In the genomic region with DNA sequence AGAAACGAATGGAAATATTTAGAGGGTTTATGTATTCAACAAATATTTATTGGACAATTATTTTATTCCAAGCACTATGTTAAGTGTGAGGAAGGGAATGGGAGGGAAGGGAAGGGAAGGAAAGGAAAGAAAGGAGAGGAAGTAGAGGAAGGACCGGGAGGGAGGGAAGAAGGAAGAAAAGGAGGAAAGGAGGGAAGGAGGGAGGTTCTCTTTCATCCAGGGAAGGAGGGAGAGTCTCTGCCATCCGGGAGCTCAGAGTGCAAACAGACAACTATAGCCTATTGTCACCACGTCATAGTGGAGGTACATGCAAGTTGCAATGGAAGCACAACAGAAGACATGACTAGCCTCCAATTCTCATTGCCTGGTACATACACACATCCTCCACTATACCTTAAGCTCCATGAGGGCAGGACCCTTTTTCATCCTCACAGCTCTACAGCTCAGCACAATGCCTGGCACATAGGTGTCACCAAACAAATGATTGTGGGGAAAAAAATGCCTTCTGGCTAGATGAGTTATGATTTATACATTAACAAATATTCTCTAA, we compare ENCODE assay signal across 17 cellular contexts. TPM values are rescaled to one million over a fixed set of nuclear protein-coding genes. Genes with fewer than 3 reads are reported as not detected.
DNase-seq lines count a peak whose midpoint lies in the region; ATAC-seq lines count a peak whose summit lies in the region.
"Had no signal": no experiment of that assay in that cellular context is flagged by ENCODE, and none has a peak within 500 bp of the region (broad histone marks: within the 10 kb centered on the region; RNA-seq: fewer than 3 reads in every experiment).

No MANE protein-coding gene starts in this region.

- H3K36me3 Mint-ChIP-seq in stimulated activated naive CD8-positive, alpha-beta T cell treated with anti-CD3 and anti-CD28 coated beads, Interleukin-15, Interleukin-2, amounts not matched to agents 100 ng/mL and 50 ng/mL, for 24 hours (ENCODE audit: low read depth), result peaks cover 96% of the 10 kb centered on the region
- peaks cover 95% of the 10 kb centered on the region for H3K36me3 Mint-ChIP-seq in T-helper 1 cell treated with Interleukin-12 subunit alpha and Interleukin-12 subunit beta and Interleukin-4 antibody, amounts not matched to agents 30 μg/mL and 1 μg/mL, for 36 hours (ENCODE audit: low read depth)
- H3K36me3 Mint-ChIP-seq in central memory CD8-positive, alpha-beta T cell (ENCODE audit: insufficient read depth), result peaks cover 90% of the 10 kb centered on the region

- H3K27ac Mint-ChIP-seq in stimulated activated naive CD8-positive, alpha-beta T cell treated with anti-CD3 and anti-CD28 coated beads, Interleukin-15, Interleukin-2, amounts not matched to agents 100 ng/mL and 50 ng/mL, for 24 hours, result peak overlapping the region; percentile 98
- H3K27ac Mint-ChIP-seq in T-helper 1 cell treated with Interleukin-12 subunit alpha and Interleukin-12 subunit beta and Interleukin-4 antibody, amounts not matched to agents 30 μg/mL and 1 μg/mL, for 36 hours, result peak overlapping the region; percentile 94
- H3K27ac Mint-ChIP-seq in central memory CD8-positive, alpha-beta T cell (ENCODE audit: low read depth), result peak overlapping the region; percentile 100

- H3K4me1 Mint-ChIP-seq in stimulated activated naive CD8-positive, alpha-beta T cell treated with anti-CD3 and anti-CD28 coated beads, Interleukin-15, Interleukin-2, amounts not matched to agents 100 ng/mL and 50 ng/mL, for 24 hours (ENCODE audit: low read depth), result peaks cover 100% of the 10 kb centered on the region
- H3K4me1 Mint-ChIP-seq in T-helper 1 cell treated with Interleukin-12 subunit alpha and Interleukin-12 subunit beta and Interleukin-4 antibody, amounts not matched to agents 30 μg/mL and 1 μg/mL, for 36 hours (ENCODE audit: low read depth), result peaks cover 91% of the 10 kb centered on the region
- H3K4me1 Mint-ChIP-seq in central memory CD8-positive, alpha-beta T cell, result peaks cover 95% of the 10 kb centered on the region

- H3K9me3 Mint-ChIP-seq in stimulated activated naive CD8-positive, alpha-beta T cell treated with anti-CD3 and anti-CD28 coated beads, Interleukin-15, Interleukin-2, amounts not matched to agents 100 ng/mL and 50 ng/mL, for 24 hours, result no peaks in the 10 kb centered on the region
- no peaks in the 10 kb centered on the region for H3K9me3 Mint-ChIP-seq in T-helper 1 cell treated with Interleukin-12 subunit alpha and Interleukin-12 subunit beta and Interleukin-4 antibody, amounts not matched to agents 30 μg/mL and 1 μg/mL, for 36 hours
- H3K9me3 Mint-ChIP-seq in central memory CD8-positive, alpha-beta T cell, result no peaks in the 10 kb centered on the region

- no peak for ATAC-seq in stimulated activated naive CD8-positive, alpha-beta T cell treated with anti-CD3 and anti-CD28 coated beads, Interleukin-15, Interleukin-2, amounts not matched to agents 100 U/mL and 50 U/mL, for 24 hours
- no peak for ATAC-seq in central memory CD8-positive, alpha-beta T cell (replicated peaks; ENCODE audit: extremely low read depth, poor library complexity, severe bottlenecking)
- ATAC-seq in GM21423 (IDR thresholded peaks at IDR 0.05; ENCODE audit: unreplicated experiment), result no peak
- ATAC-seq: HCT116, right cardiac atrium had no signal

- DNase-seq in stimulated activated naive CD8-positive, alpha-beta T cell treated with anti-CD3 and anti-CD28 coated beads, Interleukin-15, Interleukin-2, amounts not matched to agents 100 U/mL and 50 U/mL, for 24 hours, result no peak
- no peak for DNase-seq in central memory CD8-positive, alpha-beta T cell (ENCODE audit: low spot score in 2 of 2)
- DNase-seq in HT-29 (ENCODE audit: low spot score) (no peak), NCI-H82 treated with DMSO at 0.1 percent for 48 hours (lab: John Stamatoyannopoulos, UW; ENCODE audit: unreplicated experiment) (no peak)
- DNase-seq: anterior cingulate cortex; effector CD8-positive, alpha-beta T cell; GDM1; NCI-H1105; NCI-H2107; NCI-H526 treated with DMSO at 0.1 percent for 48 hours; occipital lobe; right cardiac atrium; SIG-M5 had no signal

- H3K27me3 Mint-ChIP-seq in stimulated activated naive CD8-positive, alpha-beta T cell treated with anti-CD3 and anti-CD28 coated beads, Interleukin-15, Interleukin-2, amounts not matched to agents 100 ng/mL and 50 ng/mL, for 24 hours, result no peaks in the 10 kb centered on the region
- H3K27me3 Mint-ChIP-seq in T-helper 1 cell treated with Interleukin-12 subunit alpha and Interleukin-12 subunit beta and Interleukin-4 antibody, amounts not matched to agents 30 μg/mL and 1 μg/mL, for 36 hours (ENCODE audit: low read depth), result no peaks in the 10 kb centered on the region
- no peaks in the 10 kb centered on the region for H3K27me3 Mint-ChIP-seq in central memory CD8-positive, alpha-beta T cell

- peak overlapping the region; percentile 83 for H3K4me3 Mint-ChIP-seq in stimulated activated naive CD8-positive, alpha-beta T cell treated with anti-CD3 and anti-CD28 coated beads, Interleukin-15, Interleukin-2, amounts not matched to agents 100 ng/mL and 50 ng/mL, for 24 hours
- H3K4me3 Mint-ChIP-seq in T-helper 1 cell treated with Interleukin-12 subunit alpha and Interleukin-12 subunit beta and Interleukin-4 antibody, amounts not matched to agents 30 μg/mL and 1 μg/mL, for 36 hours, result peak overlapping the region; percentile 83
- peak overlapping the region; percentile 77 for H3K4me3 Mint-ChIP-seq in central memory CD8-positive, alpha-beta T cell

RNA-seq across cellular contexts. Expression of a gene that starts 48.1 kb away (rescaled TPM):
- 111 and 124 TPM in 2 replicates for total RNA-seq in HT-29 (2014; rRNA removed; shearing (Covaris generic))

RNA-seq across cellular contexts. Expression of a gene that starts 57.2 kb away (rescaled TPM):
- 6.1 and 8.4 TPM in 2 replicates for total RNA-seq in HT-29 (2014; rRNA removed; shearing (Covaris generic))
